Comparison of ENCODE assay signal across 11 cellular contexts in genomic region chr14:104001003-104001402, GRCh38. TPM values are rescaled to one million over a fixed set of nuclear protein-coding genes. Genes with fewer than 3 reads are reported as not detected.
A peak's percentile ranks its signal among the peaks of the same experiment; 100 is the strongest.
DNase-seq lines count a peak whose midpoint lies in the region; ATAC-seq, FAIRE-seq and TF ChIP-seq lines count a peak whose summit lies in the region.
"Had no signal": no experiment of that assay in that cellular context is flagged by ENCODE, and none has a peak within 500 bp of the region (broad histone marks: within the 10 kb centered on the region; RNA-seq: fewer than 3 reads in every experiment).

No MANE protein-coding gene starts in this region.

- no peaks in the 10 kb centered on the region for H3K4me1 Mint-ChIP-seq in activated CD4-positive, alpha-beta T cell treated with anti-CD3 and anti-CD28 coated beads for 36 hours
- no peaks in the 10 kb centered on the region for H3K4me1 Mint-ChIP-seq in osteocyte (ENCODE audit: unreplicated experiment)

- CTCF ChIA-PET in activated CD4-positive, alpha-beta T cell treated with anti-CD3 and anti-CD28 coated beads for 36 hours (lab: Charles Lee), result interaction anchor here (1.2 kb wide), 1 partner anchor 77 kb away, joined by 5 read pairs; no protein-coding TSS in a partner anchor

- peak; percentile 41 for DNase-seq in activated CD4-positive, alpha-beta T cell treated with anti-CD3 and anti-CD28 coated beads for 36 hours
- DNase-seq in activated CD4-positive, alpha-beta T cell treated with anti-CD3 and anti-CD28 coated beads for 1 hour, result no peak
- DNase-seq in NCI-H1694 (lab: John Stamatoyannopoulos, UW) (peak; percentile 24), brain microvascular endothelial cell (no peak), osteocyte (ENCODE audit: extremely low spot score, unreplicated experiment) (no peak), RCC 7860 (ENCODE audit: low spot score) (no peak)
- DNase-seq in effector memory CD4-positive, alpha-beta T cell, result no peak
- DNase-seq: NCI-H2081 had no signal

- no peaks in the 10 kb centered on the region for H3K9me3 ChIP-seq in effector memory CD4-positive, alpha-beta T cell (ENCODE audit: control insufficient read depth, low read length)

- H3K9me3 Mint-ChIP-seq in activated CD4-positive, alpha-beta T cell treated with anti-CD3 and anti-CD28 coated beads for 36 hours (ENCODE audit: low read depth), result no peaks in the 10 kb centered on the region
- H3K9me3 Mint-ChIP-seq in osteocyte (ENCODE audit: unreplicated experiment), result no peaks in the 10 kb centered on the region

- no peak overlapping the region for H3K4me3 Mint-ChIP-seq in activated CD4-positive, alpha-beta T cell treated with anti-CD3 and anti-CD28 coated beads for 36 hours
- no peak overlapping the region for H3K4me3 Mint-ChIP-seq in osteocyte (ENCODE audit: unreplicated experiment)

- no peaks in the 10 kb centered on the region for H3K27me3 ChIP-seq in brain microvascular endothelial cell (replicated peaks)
- peaks cover 2% of the 10 kb centered on the region for H3K27me3 ChIP-seq in effector memory CD4-positive, alpha-beta T cell (replicated peaks; ENCODE audit: control insufficient read depth, insufficient read depth, low read length, poor library complexity, severe bottlenecking)

- peaks cover 4% of the 10 kb centered on the region for H3K27me3 Mint-ChIP-seq in activated CD4-positive, alpha-beta T cell treated with anti-CD3 and anti-CD28 coated beads for 36 hours
- peaks cover 13% of the 10 kb centered on the region for H3K27me3 Mint-ChIP-seq in osteocyte (ENCODE audit: unreplicated experiment)

- no peak overlapping the region for H3K4me3 ChIP-seq in brain microvascular endothelial cell (ENCODE audit: low read depth, low read length)
- no peak overlapping the region for H3K4me3 ChIP-seq in effector memory CD4-positive, alpha-beta T cell (ENCODE audit: insufficient read depth, low read depth, low read length, poor library complexity, severe bottlenecking)

- no peak for FAIRE-seq in RCC 7860 (lab: Jason Lieb, UNC)
- FAIRE-seq: colon had no signal

- in situ Hi-C loops in brain microvascular endothelial cell (cut with HindIII; ENCODE audit: low pct_ligation_motif_present, low sequenced_read_pairs), result no loop called here

- H3K27ac Mint-ChIP-seq in activated CD4-positive, alpha-beta T cell treated with anti-CD3 and anti-CD28 coated beads for 36 hours, result no peak overlapping the region
- no peak overlapping the region for H3K27ac Mint-ChIP-seq in osteocyte (ENCODE audit: unreplicated experiment)

- no peaks in the 10 kb centered on the region for H3K4me1 ChIP-seq in effector memory CD4-positive, alpha-beta T cell (ENCODE audit: control insufficient read depth, insufficient read depth, low read length, poor library complexity, severe bottlenecking)

- TF ChIP-seq CTCF in brain microvascular endothelial cell (IDR thresholded peaks at IDR 0.05; ENCODE audit: low read depth, low read length, missing control alignments) (peak; percentile 37), osteocyte (IDR thresholded peaks at IDR 0.05) (peak; percentile 23)

- ATAC-seq in activated CD4-positive, alpha-beta T cell treated with anti-CD3 and anti-CD28 coated beads for 36 hours, result peak; percentile 65
- ATAC-seq in HG02981 (IDR thresholded peaks at IDR 0.05; ENCODE audit: unreplicated experiment), result no peak

- H3K36me3 Mint-ChIP-seq in activated CD4-positive, alpha-beta T cell treated with anti-CD3 and anti-CD28 coated beads for 36 hours (ENCODE audit: low read depth), result no peaks in the 10 kb centered on the region
- H3K36me3 Mint-ChIP-seq in osteocyte (ENCODE audit: unreplicated experiment), result no peaks in the 10 kb centered on the region

- no peaks in the 10 kb centered on the region for H3K36me3 ChIP-seq in brain microvascular endothelial cell (replicated peaks)
- no peaks in the 10 kb centered on the region for H3K36me3 ChIP-seq in effector memory CD4-positive, alpha-beta T cell (ENCODE audit: control insufficient read depth, insufficient read depth, low read length)

- no peak overlapping the region for H3K27ac ChIP-seq in brain microvascular endothelial cell
- no peak overlapping the region for H3K27ac ChIP-seq in effector memory CD4-positive, alpha-beta T cell (ENCODE audit: insufficient read depth, low read length, poor library complexity, severe bottlenecking)

- intact Hi-C loops in activated CD4-positive, alpha-beta T cell treated with anti-CD3 and anti-CD28 coated beads for 36 hours (cut with DNase I, micrococcal nuclease), result loop anchor here in 1 of 2 experiments (5.0 kb wide), 1 partner anchor 99 kb away; no protein-coding TSS in a partner anchor

- POLR2A ChIA-PET in activated CD4-positive, alpha-beta T cell treated with anti-CD3 and anti-CD28 coated beads for 36 hours (lab: Charles Lee), result no interaction called here

RNA-seq across cellular contexts. Expression of gene RD3L, which starts 58.7 kb away (rescaled TPM):
- not detected for total RNA-seq in activated CD4-positive, alpha-beta T cell treated with anti-CD3 and anti-CD28 coated beads for 36 hours
- total RNA-seq in osteocyte, result not detected in 2 replicates
- total RNA-seq: subcutaneous adipose tissue had no signal

Comparison
In these comparisons a context has a peak if more than half of its experiments do, and no peak if none do; other contexts are left out.
1. DNase-seq: peak in activated CD4-positive, alpha-beta T cell treated with anti-CD3 and anti-CD28 coated beads for 36 hours (single experiment) and NCI-H1694 (single experiment); none in activated CD4-positive, alpha-beta T cell treated with anti-CD3 and anti-CD28 coated beads for 1 hour (single experiment), brain microvascular endothelial cell (single experiment), osteocyte (single experiment), effector memory CD4-positive, alpha-beta T cell (0 of 3) and RCC 7860 (single experiment).